ENCODE assay signal across 24 cellular contexts in genomic region chr10:132915411-132915810, GRCh38. TPM values are rescaled to one million over a fixed set of nuclear protein-coding genes. Genes with fewer than 3 reads are reported as not detected.
DNase-seq lines count a peak whose midpoint lies in the region; ATAC-seq lines count a peak whose summit lies in the region.
"Had no signal": no experiment of that assay in that cellular context is flagged by ENCODE, and none has a peak within 500 bp of the region (broad histone marks: within the 10 kb centered on the region; RNA-seq: fewer than 3 reads in every experiment).

No MANE protein-coding gene starts in this region.

- peak overlapping the region in 4 of 10 experiments; percentile 5 to 46 (median 29); a peak in 4 of 20 replicates for H3K4me3 ChIP-seq in BLaER1 treated with 17β-estradiol and CSF1 and Interleukin-3, amounts not matched to agents 10 nM and 100 nM
- H3K4me3 ChIP-seq in Karpas-422 (ENCODE audit: low read length) (peak overlapping the region; percentile 52; the same call in 1 of the 2 replicates), neuronal stem cell (ENCODE audit: low read length in 2 of 2) (no peak overlapping the region)
- H3K4me3 ChIP-seq: ascending aorta, esophagus muscularis mucosa had no signal

- H3K9ac ChIP-seq in BLaER1 treated with 17β-estradiol and CSF1 and Interleukin-3, amounts not matched to agents 10 nM and 100 nM, result peak overlapping the region in 4 of 11 experiments; percentile 9 to 32 (median 24); a peak in 1 of 22 replicates
- H3K9ac ChIP-seq in Karpas-422 (ENCODE audit: low read length), result peak overlapping the region; percentile 74; the same call in 1 of the 2 replicates
- H3K9ac ChIP-seq in neuronal stem cell (ENCODE audit: low read depth, low read length, poor library complexity), result peak overlapping the region; percentile 21
- H3K9ac ChIP-seq: SK-N-SH had no signal

- peak overlapping the region; percentile 79 to 98 (median 85) for H3K4me2 ChIP-seq in BLaER1 treated with 17β-estradiol and CSF1 and Interleukin-3, amounts not matched to agents 10 nM and 100 nM
- peak overlapping the region; percentile 84 for H3K4me2 ChIP-seq in Karpas-422 (ENCODE audit: low read depth, low read length, poor library complexity, severe bottlenecking)
- H3K4me2 ChIP-seq in neuronal stem cell (ENCODE audit: insufficient read depth, low read length, poor library complexity, severe bottlenecking), result no peak overlapping the region
- H3K4me2 ChIP-seq: SK-N-SH had no signal

- H4K20me1 ChIP-seq in BLaER1 treated with 17β-estradiol and CSF1 and Interleukin-3, amounts not matched to agents 10 nM and 100 nM, result peaks cover 0 to 62% (median 26%) of the 10 kb centered on the region in 11 experiments; a peak in 16 of 22 replicates
- H4K20me1 ChIP-seq in Karpas-422 (ENCODE audit: insufficient read depth, low read depth, low read length), result no peaks in the 10 kb centered on the region

- no peak overlapping the region for H4K8ac ChIP-seq in neuronal stem cell (ENCODE audit: low read depth, low read length)

- H2AFZ ChIP-seq in Karpas-422 (ENCODE audit: low read length), result no peak overlapping the region
- H2AFZ ChIP-seq in neuronal stem cell (ENCODE audit: low read length), result no peak overlapping the region

- no peaks in the 10 kb centered on the region for H3K9me2 ChIP-seq in Karpas-422 (replicated peaks; ENCODE audit: insufficient read depth, low read length)
- H3K9me2 ChIP-seq: SK-N-SH had no signal

- H2BK120ac ChIP-seq in neuronal stem cell (ENCODE audit: low read depth, low read length), result no peak overlapping the region

- H4K91ac ChIP-seq in neuronal stem cell (ENCODE audit: low read depth, low read length, poor library complexity), result no peak overlapping the region

- no peak overlapping the region for H2BK5ac ChIP-seq in neuronal stem cell (ENCODE audit: low read length)

- WGBS in neuronal stem cell (ENCODE audit: extremely low coverage in 2 of 2, insufficient read length in 2 of 2, insufficient replicate concordance in 1 of 2), 2 donors, result no CpG with 5 or more reads among the region's 30 CpGs

- peak overlapping the region; percentile 81 for H2AK5ac ChIP-seq in neuronal stem cell (ENCODE audit: low read depth, low read length)

- H3K27me3 ChIP-seq in BLaER1 treated with 17β-estradiol and CSF1 and Interleukin-3, amounts not matched to agents 10 nM and 100 nM, result peaks cover 25 to 64% (median 46%) of the 10 kb centered on the region in 11 experiments
- H3K27me3 ChIP-seq in Karpas-422 (ENCODE audit: low read length) (no peaks in the 10 kb centered on the region), neuronal stem cell (ENCODE audit: control insufficient read depth in 3 of 3, insufficient read depth in 3 of 3, low read depth in 1 of 3, low read length in 3 of 3) (no peaks in the 10 kb centered on the region)
- H3K27me3 ChIP-seq: ascending aorta had no signal

- intact Hi-C loops in left colon (cut with DNase I, micrococcal nuclease), result no loop called here

- H3K79me1 ChIP-seq in neuronal stem cell (ENCODE audit: low read depth, low read length), result peaks cover 2% of the 10 kb centered on the region

- peak overlapping the region; percentile 71 for H3K18ac ChIP-seq in neuronal stem cell (ENCODE audit: low read length)

- no peak overlapping the region for H3K27ac ChIP-seq in BLaER1 treated with 17β-estradiol and CSF1 and Interleukin-3, amounts not matched to agents 10 nM and 100 nM
- H3K27ac ChIP-seq in Karpas-422 (ENCODE audit: low read length), result peak overlapping the region; percentile 98
- no peak overlapping the region for H3K27ac ChIP-seq in neuronal stem cell (replicated peaks; ENCODE audit: low read length)
- H3K27ac ChIP-seq: ascending aorta, esophagus muscularis mucosa, VCaP had no signal

- no peaks in the 10 kb centered on the region for H3K36me3 ChIP-seq in BLaER1 treated with 17β-estradiol and CSF1 and Interleukin-3, amounts not matched to agents 10 nM and 100 nM
- H3K36me3 ChIP-seq in Karpas-422 (ENCODE audit: insufficient read depth, low read length) (no peaks in the 10 kb centered on the region), neuronal stem cell (replicated peaks in 1 of 2; ENCODE audit: control insufficient read depth in 2 of 2, insufficient read depth in 2 of 2, low read length in 2 of 2) (no peaks in the 10 kb centered on the region)
- H3K36me3 ChIP-seq: ascending aorta, esophagus muscularis mucosa had no signal

- no peak overlapping the region for H2BK15ac ChIP-seq in neuronal stem cell (ENCODE audit: low read length)

- H3K79me2 ChIP-seq in Karpas-422 (ENCODE audit: low read length), result no peaks in the 10 kb centered on the region

- no peak for ATAC-seq in left colon
- ATAC-seq: activated naive CD4-positive, alpha-beta T cell treated with anti-CD3 and anti-CD28 coated beads, Interleukin-2, amount 50 U/mL, for 72 hours; CD8-positive, alpha-beta T cell had no signal

- no peaks in the 10 kb centered on the region for H3K9me3 ChIP-seq in BLaER1 treated with 17β-estradiol and CSF1 and Interleukin-3, amounts not matched to agents 10 nM and 100 nM (replicated peaks in 1 of 11)
- H3K9me3 ChIP-seq in Karpas-422 (ENCODE audit: low read length) (no peaks in the 10 kb centered on the region), neuronal stem cell (replicated peaks in 1 of 2; ENCODE audit: control insufficient read depth in 2 of 2, insufficient read depth in 1 of 2, low read depth in 1 of 2, low read length in 2 of 2) (peaks cover 0 to 3% of the 10 kb centered on the region in 2 donors)
- H3K9me3 ChIP-seq: ascending aorta, esophagus muscularis mucosa, SK-N-SH had no signal

- no peak overlapping the region for H3K4ac ChIP-seq in neuronal stem cell (ENCODE audit: low read length)

- H3K14ac ChIP-seq in neuronal stem cell (ENCODE audit: low read length), result peak overlapping the region; percentile 94

- H3K23ac ChIP-seq in neuronal stem cell (ENCODE audit: low read depth, low read length, poor library complexity), result peak overlapping the region; percentile 65

- DNase-seq in Karpas-422 (peak; percentile 91), NCI-H345 treated with DMSO at 0.1 percent for 48 hours (lab: John Stamatoyannopoulos, UW; ENCODE audit: unreplicated experiment) (peak; percentile 27), neuronal stem cell (ENCODE audit: low spot score) (no peak), anterior cingulate cortex (lab: John Stamatoyannopoulos, UW) (no peak), DMS53 treated with DMSO at 0.1 percent for 48 hours (lab: John Stamatoyannopoulos, UW; ENCODE audit: unreplicated experiment) (no peak), left colon (no peak), SKM-1 treated with dmso at 0.1 percent for 144 hours (lab: John Stamatoyannopoulos, UW; ENCODE audit: unreplicated experiment) (no peak)
- DNase-seq: activated CD4-positive, alpha-beta T cell treated with anti-CD3 and anti-CD28 coated beads, Interleukin-2, amount 50 U/mL, for 1 hour; CD8-positive, alpha-beta T cell; DND-41; endodermal cell; foreskin melanocyte; hippocampal formation; immature natural killer cell; KG1; NCI-H2029; NCI-H524 treated with DMSO at 0.1 percent for 48 hours; SK-N-SH; trophoblast cell had no signal

- H2BK12ac ChIP-seq in neuronal stem cell (ENCODE audit: low read length), result peak overlapping the region; percentile 84

- peaks cover 31 to 70% (median 58%) of the 10 kb centered on the region in 10 experiments for H3K4me1 ChIP-seq in BLaER1 treated with 17β-estradiol and CSF1 and Interleukin-3, amounts not matched to agents 10 nM and 100 nM
- peaks cover 42% of the 10 kb centered on the region for H3K4me1 ChIP-seq in Karpas-422 (ENCODE audit: low read length)
- peaks cover 0 to 9% of the 10 kb centered on the region in 2 donors for H3K4me1 ChIP-seq in neuronal stem cell (ENCODE audit: control insufficient read depth in 2 of 2, insufficient read depth in 1 of 2, low read depth in 1 of 2, low read length in 2 of 2)
- H3K4me1 ChIP-seq: ascending aorta, esophagus muscularis mucosa had no signal

RNA-seq across cellular contexts. Expression of gene CFAP46, which starts 27.0 kb away (rescaled TPM):
- total RNA-seq in Karpas-422 (2014; rRNA removed; shearing (Covaris generic); ENCODE audit: low replicate concordance), result 0.22 and 1.5 TPM in 2 replicates
- polyA plus RNA-seq in neuronal stem cell (2013, experiment 1 of 2), result 1.5 TPM
- polyA plus RNA-seq in neuronal stem cell (2013, experiment 2 of 2), result 1.4 TPM
- total RNA-seq in left colon, result under 1 TPM in 1 of 2 donors, not detected in 1; 0.37 TPM
- total RNA-seq: ascending aorta; CD8-positive, alpha-beta T cell had no signal
- polyA plus RNA-seq: immature natural killer cell had no signal

Comparison
In these comparisons a context has a peak if more than half of its experiments do, and no peak if none do; other contexts are left out.
1. DNase-seq: peak in Karpas-422 (single experiment) and NCI-H345 treated with DMSO at 0.1 percent for 48 hours (single experiment); none in neuronal stem cell (single experiment), anterior cingulate cortex (0 of 58), DMS53 treated with DMSO at 0.1 percent for 48 hours (single experiment), left colon (0 of 2) and SKM-1 treated with dmso at 0.1 percent for 144 hours (single experiment).